In the genomic region with DNA sequence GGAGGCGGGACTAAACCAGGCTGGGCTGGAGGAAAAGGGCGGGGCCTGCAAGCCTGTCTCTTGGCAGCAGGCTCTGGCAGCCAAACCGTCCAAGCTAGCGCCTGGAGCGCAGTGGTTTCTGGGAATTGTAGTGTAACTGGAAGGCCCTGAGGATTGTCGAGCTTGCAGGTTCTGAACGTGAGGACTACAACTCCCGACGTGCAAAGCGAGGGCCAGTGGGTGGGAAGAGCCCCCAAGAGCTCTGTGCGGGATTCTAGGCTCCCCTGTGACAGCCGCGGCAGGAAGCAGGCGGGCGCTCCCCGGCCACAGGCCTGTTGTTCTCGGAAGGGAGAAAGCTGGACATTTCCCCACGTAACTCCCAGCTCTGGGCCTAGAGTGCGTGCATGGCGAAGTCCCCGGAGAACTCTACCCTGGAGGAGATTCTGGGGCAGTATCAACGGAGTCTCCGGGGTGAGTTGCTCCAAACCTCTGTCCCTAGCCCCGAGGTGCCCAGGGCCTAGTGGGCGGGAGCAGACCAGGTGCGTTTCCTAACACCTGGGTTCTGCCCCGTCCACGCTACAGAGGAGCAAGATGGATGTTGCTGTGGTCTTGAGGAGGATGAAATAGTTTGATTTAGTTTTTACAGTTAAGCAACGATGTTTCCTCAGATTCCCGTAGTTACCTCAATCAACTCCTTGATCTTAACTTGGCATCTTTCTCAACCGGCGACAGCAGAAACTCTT, we compare ENCODE assay signal across 1 cellular context.
TF ChIP-seq lines count a peak whose summit lies in the region.

A gene (plus strand): TSS at position 251 of the 722 bp plus-strand sequence. CDS start 133 bp downstream, at position 384.

TF ChIP-seq in K562, 482 proteins besides CTCF, POLR2A, EP300 and RAD21 (continued from another document and continues in another):
- TF ChIP-seq, protein P1, sequence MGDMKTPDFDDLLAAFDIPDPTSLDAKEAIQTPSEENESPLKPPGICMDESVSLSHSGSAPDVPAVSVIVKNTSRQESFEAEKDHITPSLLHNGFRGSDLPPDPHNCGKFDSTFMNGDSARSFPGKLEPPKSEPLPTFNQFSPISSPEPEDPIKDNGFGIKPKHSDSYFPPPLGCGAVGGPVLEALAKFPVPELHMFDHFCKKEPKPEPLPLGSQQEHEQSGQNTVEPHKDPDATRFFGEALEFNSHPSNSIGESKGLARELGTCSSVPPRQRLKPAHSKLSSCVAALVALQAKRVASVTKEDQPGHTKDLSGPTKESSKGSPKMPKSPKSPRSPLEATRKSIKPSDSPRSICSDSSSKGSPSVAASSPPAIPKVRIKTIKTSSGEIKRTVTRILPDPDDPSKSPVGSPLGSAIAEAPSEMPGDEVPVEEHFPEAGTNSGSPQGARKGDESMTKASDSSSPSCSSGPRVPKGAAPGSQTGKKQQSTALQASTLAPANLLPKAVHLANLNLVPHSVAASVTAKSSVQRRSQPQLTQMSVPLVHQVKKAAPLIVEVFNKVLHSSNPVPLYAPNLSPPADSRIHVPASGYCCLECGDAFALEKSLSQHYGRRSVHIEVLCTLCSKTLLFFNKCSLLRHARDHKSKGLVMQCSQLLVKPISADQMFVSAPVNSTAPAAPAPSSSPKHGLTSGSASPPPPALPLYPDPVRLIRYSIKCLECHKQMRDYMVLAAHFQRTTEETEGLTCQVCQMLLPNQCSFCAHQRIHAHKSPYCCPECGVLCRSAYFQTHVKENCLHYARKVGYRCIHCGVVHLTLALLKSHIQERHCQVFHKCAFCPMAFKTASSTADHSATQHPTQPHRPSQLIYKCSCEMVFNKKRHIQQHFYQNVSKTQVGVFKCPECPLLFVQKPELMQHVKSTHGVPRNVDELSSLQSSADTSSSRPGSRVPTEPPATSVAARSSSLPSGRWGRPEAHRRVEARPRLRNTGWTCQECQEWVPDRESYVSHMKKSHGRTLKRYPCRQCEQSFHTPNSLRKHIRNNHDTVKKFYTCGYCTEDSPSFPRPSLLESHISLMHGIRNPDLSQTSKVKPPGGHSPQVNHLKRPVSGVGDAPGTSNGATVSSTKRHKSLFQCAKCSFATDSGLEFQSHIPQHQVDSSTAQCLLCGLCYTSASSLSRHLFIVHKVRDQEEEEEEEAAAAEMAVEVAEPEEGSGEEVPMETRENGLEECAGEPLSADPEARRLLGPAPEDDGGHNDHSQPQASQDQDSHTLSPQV (IDR thresholded peaks at IDR 0.05), result peak; percentile 65; the same call in 1 of the 2 replicates
- TF ChIP-seq ERF (CRISPR knock-in tag; IDR thresholded peaks at IDR 0.05), result 0 out of 2 replicates have a peak, but pooled peaks have one; percentile 31
- TF ChIP-seq, protein P2, sequence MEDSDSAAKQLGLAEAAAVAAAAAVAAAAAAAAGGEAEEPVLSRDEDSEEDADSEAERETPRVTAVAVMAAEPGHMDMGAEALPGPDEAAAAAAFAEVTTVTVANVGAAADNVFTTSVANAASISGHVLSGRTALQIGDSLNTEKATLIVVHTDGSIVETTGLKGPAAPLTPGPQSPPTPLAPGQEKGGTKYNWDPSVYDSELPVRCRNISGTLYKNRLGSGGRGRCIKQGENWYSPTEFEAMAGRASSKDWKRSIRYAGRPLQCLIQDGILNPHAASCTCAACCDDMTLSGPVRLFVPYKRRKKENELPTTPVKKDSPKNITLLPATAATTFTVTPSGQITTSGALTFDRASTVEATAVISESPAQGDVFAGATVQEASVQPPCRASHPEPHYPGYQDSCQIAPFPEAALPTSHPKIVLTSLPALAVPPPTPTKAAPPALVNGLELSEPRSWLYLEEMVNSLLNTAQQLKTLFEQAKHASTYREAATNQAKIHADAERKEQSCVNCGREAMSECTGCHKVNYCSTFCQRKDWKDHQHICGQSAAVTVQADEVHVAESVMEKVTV (CRISPR knock-in tag; IDR thresholded peaks at IDR 0.05), result no peak
- peak; percentile 63; the same call in 1 of the 2 replicates for TF ChIP-seq ZNF12 (CRISPR knock-in tag; IDR thresholded peaks at IDR 0.05)
- TF ChIP-seq, protein P3, sequence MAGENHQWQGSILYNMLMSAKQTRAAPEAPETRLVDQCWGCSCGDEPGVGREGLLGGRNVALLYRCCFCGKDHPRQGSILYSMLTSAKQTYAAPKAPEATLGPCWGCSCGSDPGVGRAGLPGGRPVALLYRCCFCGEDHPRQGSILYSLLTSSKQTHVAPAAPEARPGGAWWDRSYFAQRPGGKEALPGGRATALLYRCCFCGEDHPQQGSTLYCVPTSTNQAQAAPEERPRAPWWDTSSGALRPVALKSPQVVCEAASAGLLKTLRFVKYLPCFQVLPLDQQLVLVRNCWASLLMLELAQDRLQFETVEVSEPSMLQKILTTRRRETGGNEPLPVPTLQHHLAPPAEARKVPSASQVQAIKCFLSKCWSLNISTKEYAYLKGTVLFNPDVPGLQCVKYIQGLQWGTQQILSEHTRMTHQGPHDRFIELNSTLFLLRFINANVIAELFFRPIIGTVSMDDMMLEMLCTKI (IDR thresholded peaks at IDR 0.05; ENCODE audit: partially characterized antibody), result no peak
- peak; percentile 87 for TF ChIP-seq RBBP5 (IDR thresholded peaks at IDR 0.05; ENCODE audit: borderline replicate concordance, insufficient read depth, low read length, poor library complexity, severe bottlenecking)
- TF ChIP-seq, protein P4, sequence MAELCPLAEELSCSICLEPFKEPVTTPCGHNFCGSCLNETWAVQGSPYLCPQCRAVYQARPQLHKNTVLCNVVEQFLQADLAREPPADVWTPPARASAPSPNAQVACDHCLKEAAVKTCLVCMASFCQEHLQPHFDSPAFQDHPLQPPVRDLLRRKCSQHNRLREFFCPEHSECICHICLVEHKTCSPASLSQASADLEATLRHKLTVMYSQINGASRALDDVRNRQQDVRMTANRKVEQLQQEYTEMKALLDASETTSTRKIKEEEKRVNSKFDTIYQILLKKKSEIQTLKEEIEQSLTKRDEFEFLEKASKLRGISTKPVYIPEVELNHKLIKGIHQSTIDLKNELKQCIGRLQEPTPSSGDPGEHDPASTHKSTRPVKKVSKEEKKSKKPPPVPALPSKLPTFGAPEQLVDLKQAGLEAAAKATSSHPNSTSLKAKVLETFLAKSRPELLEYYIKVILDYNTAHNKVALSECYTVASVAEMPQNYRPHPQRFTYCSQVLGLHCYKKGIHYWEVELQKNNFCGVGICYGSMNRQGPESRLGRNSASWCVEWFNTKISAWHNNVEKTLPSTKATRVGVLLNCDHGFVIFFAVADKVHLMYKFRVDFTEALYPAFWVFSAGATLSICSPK (IDR thresholded peaks at IDR 0.05; ENCODE audit: borderline replicate concordance), result no peak
- TF ChIP-seq, protein P5, sequence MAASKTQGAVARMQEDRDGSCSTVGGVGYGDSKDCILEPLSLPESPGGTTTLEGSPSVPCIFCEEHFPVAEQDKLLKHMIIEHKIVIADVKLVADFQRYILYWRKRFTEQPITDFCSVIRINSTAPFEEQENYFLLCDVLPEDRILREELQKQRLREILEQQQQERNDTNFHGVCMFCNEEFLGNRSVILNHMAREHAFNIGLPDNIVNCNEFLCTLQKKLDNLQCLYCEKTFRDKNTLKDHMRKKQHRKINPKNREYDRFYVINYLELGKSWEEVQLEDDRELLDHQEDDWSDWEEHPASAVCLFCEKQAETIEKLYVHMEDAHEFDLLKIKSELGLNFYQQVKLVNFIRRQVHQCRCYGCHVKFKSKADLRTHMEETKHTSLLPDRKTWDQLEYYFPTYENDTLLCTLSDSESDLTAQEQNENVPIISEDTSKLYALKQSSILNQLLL (CRISPR knock-in tag; IDR thresholded peaks at IDR 0.05; ENCODE audit: borderline replicate concordance), result no peak
- TF ChIP-seq ZNF324 (CRISPR knock-in tag; IDR thresholded peaks at IDR 0.05), result 0 out of 2 replicates have a peak, but pooled peaks have one; percentile 33
- peak; percentile 43; the same call in 1 of the 2 replicates for TF ChIP-seq DPF2 (IDR thresholded peaks at IDR 0.05)
- peak; percentile 85 for TF ChIP-seq ETV5 (CRISPR knock-in tag; IDR thresholded peaks at IDR 0.05; ENCODE audit: low read depth)
- TF ChIP-seq, protein P6, sequence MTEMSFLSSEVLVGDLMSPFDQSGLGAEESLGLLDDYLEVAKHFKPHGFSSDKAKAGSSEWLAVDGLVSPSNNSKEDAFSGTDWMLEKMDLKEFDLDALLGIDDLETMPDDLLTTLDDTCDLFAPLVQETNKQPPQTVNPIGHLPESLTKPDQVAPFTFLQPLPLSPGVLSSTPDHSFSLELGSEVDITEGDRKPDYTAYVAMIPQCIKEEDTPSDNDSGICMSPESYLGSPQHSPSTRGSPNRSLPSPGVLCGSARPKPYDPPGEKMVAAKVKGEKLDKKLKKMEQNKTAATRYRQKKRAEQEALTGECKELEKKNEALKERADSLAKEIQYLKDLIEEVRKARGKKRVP (CRISPR knock-in tag; IDR thresholded peaks at IDR 0.05), result peak; percentile 64; the same call in 1 of the 2 replicates
- TF ChIP-seq POLR2G (IDR thresholded peaks at IDR 0.05; ENCODE audit: low read depth, low read length), result peak; percentile 90
- TF ChIP-seq HOXB6 (CRISPR knock-in tag; IDR thresholded peaks at IDR 0.05; ENCODE audit: borderline replicate concordance), result no peak
- TF ChIP-seq SRSF9 (IDR thresholded peaks at IDR 0.05; ENCODE audit: borderline replicate concordance, low read depth, low read length), result no peak
- TF ChIP-seq RBFOX2 (IDR thresholded peaks at IDR 0.05; ENCODE audit: low read depth, low read length), result peak; percentile 84
- peak; percentile 46 for TF ChIP-seq NEUROD1 (IDR thresholded peaks at IDR 0.05; ENCODE audit: borderline replicate concordance, low read depth, low read length, partially characterized antibody)
- TF ChIP-seq, protein P7, sequence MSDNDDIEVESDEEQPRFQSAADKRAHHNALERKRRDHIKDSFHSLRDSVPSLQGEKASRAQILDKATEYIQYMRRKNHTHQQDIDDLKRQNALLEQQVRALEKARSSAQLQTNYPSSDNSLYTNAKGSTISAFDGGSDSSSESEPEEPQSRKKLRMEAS (CRISPR knock-in tag; IDR thresholded peaks at IDR 0.05), result peak; percentile 86
- peak; percentile 71 for TF ChIP-seq PML (IDR thresholded peaks at IDR 0.05; ENCODE audit: low read length)
- TF ChIP-seq, protein P8, sequence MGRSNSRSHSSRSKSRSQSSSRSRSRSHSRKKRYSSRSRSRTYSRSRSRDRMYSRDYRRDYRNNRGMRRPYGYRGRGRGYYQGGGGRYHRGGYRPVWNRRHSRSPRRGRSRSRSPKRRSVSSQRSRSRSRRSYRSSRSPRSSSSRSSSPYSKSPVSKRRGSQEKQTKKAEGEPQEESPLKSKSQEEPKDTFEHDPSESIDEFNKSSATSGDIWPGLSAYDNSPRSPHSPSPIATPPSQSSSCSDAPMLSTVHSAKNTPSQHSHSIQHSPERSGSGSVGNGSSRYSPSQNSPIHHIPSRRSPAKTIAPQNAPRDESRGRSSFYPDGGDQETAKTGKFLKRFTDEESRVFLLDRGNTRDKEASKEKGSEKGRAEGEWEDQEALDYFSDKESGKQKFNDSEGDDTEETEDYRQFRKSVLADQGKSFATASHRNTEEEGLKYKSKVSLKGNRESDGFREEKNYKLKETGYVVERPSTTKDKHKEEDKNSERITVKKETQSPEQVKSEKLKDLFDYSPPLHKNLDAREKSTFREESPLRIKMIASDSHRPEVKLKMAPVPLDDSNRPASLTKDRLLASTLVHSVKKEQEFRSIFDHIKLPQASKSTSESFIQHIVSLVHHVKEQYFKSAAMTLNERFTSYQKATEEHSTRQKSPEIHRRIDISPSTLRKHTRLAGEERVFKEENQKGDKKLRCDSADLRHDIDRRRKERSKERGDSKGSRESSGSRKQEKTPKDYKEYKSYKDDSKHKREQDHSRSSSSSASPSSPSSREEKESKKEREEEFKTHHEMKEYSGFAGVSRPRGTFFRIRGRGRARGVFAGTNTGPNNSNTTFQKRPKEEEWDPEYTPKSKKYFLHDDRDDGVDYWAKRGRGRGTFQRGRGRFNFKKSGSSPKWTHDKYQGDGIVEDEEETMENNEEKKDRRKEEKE (IDR thresholded peaks at IDR 0.05; ENCODE audit: borderline replicate concordance in 1 of 2, control insufficient read depth in 1 of 2, low read depth in 2 of 2, low read length in 1 of 2), result peak in 1 of 2 experiments; percentile 75; a peak in 1 of 4 replicates
- 0 out of 2 replicates have a peak, but pooled peaks have one; percentile 20 for TF ChIP-seq ZNF24 (IDR thresholded peaks at IDR 0.05)
- peak; percentile 35 for TF ChIP-seq MXI1 (IDR thresholded peaks at IDR 0.05; ENCODE audit: low read depth, low read length)
- TF ChIP-seq ZNF224 (CRISPR knock-in tag; IDR thresholded peaks at IDR 0.05), result peak; percentile 78; the same call in 1 of the 2 replicates
- TF ChIP-seq FOXK2 (conservative IDR thresholded peaks at IDR 0.05 in 1 of 2, IDR thresholded peaks at IDR 0.05 in 1 of 2; ENCODE audit: low read depth in 2 of 2), result peak; percentile 70 to 76
- TF ChIP-seq JUN (IDR thresholded peaks at IDR 0.05; ENCODE audit: borderline replicate concordance, low read depth, low read length), result peak; percentile 11; the same call in 1 of the 2 replicates
- TF ChIP-seq JUN (CRISPR knock-in tag; IDR thresholded peaks at IDR 0.05; ENCODE audit: borderline replicate concordance), result no peak
- peak; percentile 65; the same call in 1 of the 2 replicates for TF ChIP-seq TARDBP (IDR thresholded peaks at IDR 0.05)
- TF ChIP-seq, protein P9, sequence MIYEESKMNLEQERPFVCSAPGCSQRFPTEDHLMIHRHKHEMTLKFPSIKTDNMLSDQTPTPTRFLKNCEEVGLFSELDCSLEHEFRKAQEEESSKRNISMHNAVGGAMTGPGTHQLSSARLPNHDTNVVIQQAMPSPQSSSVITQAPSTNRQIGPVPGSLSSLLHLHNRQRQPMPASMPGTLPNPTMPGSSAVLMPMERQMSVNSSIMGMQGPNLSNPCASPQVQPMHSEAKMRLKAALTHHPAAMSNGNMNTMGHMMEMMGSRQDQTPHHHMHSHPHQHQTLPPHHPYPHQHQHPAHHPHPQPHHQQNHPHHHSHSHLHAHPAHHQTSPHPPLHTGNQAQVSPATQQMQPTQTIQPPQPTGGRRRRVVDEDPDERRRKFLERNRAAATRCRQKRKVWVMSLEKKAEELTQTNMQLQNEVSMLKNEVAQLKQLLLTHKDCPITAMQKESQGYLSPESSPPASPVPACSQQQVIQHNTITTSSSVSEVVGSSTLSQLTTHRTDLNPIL (CRISPR knock-in tag; IDR thresholded peaks at IDR 0.05), result no peak; the same call in 1 of the 2 replicates
- peak; percentile 77; the same call in 1 of the 2 replicates for TF ChIP-seq ZNF57 (CRISPR knock-in tag; IDR thresholded peaks at IDR 0.05)
- no peak for TF ChIP-seq SMAD2 (IDR thresholded peaks at IDR 0.05; ENCODE audit: low read depth, low read length)
- TF ChIP-seq LCOR (CRISPR knock-in tag; IDR thresholded peaks at IDR 0.05), result 0 out of 2 replicates have a peak, but pooled peaks have one; percentile 23
- TF ChIP-seq, protein P10, sequence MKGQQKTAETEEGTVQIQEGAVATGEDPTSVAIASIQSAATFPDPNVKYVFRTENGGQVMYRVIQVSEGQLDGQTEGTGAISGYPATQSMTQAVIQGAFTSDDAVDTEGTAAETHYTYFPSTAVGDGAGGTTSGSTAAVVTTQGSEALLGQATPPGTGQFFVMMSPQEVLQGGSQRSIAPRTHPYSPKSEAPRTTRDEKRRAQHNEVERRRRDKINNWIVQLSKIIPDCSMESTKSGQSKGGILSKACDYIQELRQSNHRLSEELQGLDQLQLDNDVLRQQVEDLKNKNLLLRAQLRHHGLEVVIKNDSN (CRISPR knock-in tag; IDR thresholded peaks at IDR 0.05), result no peak; the same call in none of the 2 replicates
